1 cellular context compared by ENCODE assay signal in the genomic region with DNA sequence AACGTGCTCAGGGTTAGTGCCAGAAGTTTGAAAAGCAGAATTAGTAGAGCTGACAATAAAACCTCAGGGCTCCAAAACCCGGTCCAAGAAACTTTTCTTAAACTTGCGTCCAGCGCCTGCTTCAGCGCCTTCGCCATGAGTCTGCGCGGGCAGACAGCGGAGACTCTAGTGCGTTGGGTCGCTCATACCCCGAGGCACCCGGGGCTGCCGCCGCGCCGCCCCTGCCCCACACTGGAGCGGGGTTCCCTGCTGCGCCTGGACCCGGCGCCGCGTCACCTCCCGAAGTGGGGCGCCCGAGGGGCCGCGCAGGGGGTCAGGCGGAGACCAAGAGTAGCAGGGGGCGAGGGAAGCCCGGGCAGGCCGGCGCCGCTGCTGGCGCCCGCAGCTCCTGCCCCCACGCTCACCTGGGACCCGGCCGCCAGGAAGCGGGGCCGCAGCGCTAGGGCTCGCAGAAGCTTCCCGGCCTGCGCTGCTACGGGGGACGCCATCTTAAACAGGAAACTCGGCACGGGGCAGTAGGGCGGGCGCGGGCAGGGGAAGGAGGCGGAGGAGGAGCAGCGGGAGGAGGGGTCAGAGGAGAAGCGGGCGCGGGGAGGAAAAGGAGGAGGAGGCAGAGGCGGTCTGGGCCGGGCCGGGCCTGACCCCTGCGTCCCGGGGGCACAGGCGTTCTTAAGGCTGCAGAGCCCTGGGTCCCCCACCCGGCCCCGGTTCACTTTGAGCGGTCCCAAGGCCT.
TF ChIP-seq lines count a peak whose summit lies in the region.

A gene with protein sequence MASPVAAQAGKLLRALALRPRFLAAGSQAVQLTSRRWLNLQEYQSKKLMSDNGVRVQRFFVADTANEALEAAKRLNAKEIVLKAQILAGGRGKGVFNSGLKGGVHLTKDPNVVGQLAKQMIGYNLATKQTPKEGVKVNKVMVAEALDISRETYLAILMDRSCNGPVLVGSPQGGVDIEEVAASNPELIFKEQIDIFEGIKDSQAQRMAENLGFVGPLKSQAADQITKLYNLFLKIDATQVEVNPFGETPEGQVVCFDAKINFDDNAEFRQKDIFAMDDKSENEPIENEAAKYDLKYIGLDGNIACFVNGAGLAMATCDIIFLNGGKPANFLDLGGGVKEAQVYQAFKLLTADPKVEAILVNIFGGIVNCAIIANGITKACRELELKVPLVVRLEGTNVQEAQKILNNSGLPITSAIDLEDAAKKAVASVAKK (minus strand): TSS at position 514 of the 733 bp plus-strand sequence. CDS start 26 bp downstream, at position 488.

TF ChIP-seq in H1, 55 proteins besides CTCF, POLR2A, EP300 and RAD21:
- peak; percentile 90 for TF ChIP-seq PHF8 (conservative IDR thresholded peaks at IDR 0.05; ENCODE audit: low read depth, low read length)
- peak; percentile 51 for TF ChIP-seq SP4 (IDR thresholded peaks at IDR 0.05; ENCODE audit: low read length)
- 0 out of 4 replicates have a peak, but pooled peaks of 1 of the 2 experiments have one; percentile 4 for TF ChIP-seq SIN3A (conservative IDR thresholded peaks at IDR 0.05 in 1 of 2, IDR thresholded peaks at IDR 0.05 in 1 of 2; ENCODE audit: low read depth in 1 of 2, low read length in 2 of 2)
- no peak for TF ChIP-seq BACH1 (IDR thresholded peaks at IDR 0.05; ENCODE audit: low read length)
- peak; percentile 88 for TF ChIP-seq TAF1 (IDR thresholded peaks at IDR 0.05; ENCODE audit: low read depth, low read length)
- peak; percentile 81 for TF ChIP-seq ASH2L (IDR thresholded peaks at IDR 0.05; ENCODE audit: low read length)
- no peak for TF ChIP-seq FOSL1 (IDR thresholded peaks at IDR 0.05; ENCODE audit: insufficient read depth, low read depth, low read length)
- no peak for TF ChIP-seq CBX8 (IDR thresholded peaks at IDR 0.05; ENCODE audit: borderline replicate concordance, low read depth, low read length)
- peak; percentile 85 for TF ChIP-seq TAF7 (optimal IDR thresholded peaks at IDR 0.05; ENCODE audit: borderline replicate concordance, low read depth, low read length)
- TF ChIP-seq, protein P1, sequence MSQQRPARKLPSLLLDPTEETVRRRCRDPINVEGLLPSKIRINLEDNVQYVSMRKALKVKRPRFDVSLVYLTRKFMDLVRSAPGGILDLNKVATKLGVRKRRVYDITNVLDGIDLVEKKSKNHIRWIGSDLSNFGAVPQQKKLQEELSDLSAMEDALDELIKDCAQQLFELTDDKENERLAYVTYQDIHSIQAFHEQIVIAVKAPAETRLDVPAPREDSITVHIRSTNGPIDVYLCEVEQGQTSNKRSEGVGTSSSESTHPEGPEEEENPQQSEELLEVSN (IDR thresholded peaks at IDR 0.05), result peak; percentile 76
- TF ChIP-seq POLR2AphosphoS5 (IDR thresholded peaks at IDR 0.05; ENCODE audit: low read depth, low read length), result peak; percentile 76
- TF ChIP-seq, protein P2, sequence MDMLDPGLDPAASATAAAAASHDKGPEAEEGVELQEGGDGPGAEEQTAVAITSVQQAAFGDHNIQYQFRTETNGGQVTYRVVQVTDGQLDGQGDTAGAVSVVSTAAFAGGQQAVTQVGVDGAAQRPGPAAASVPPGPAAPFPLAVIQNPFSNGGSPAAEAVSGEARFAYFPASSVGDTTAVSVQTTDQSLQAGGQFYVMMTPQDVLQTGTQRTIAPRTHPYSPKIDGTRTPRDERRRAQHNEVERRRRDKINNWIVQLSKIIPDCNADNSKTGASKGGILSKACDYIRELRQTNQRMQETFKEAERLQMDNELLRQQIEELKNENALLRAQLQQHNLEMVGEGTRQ (IDR thresholded peaks at IDR 0.05; ENCODE audit: low read length), result no peak
- no peak for TF ChIP-seq JUND (IDR thresholded peaks at IDR 0.05; ENCODE audit: low read length)
- TF ChIP-seq YY1 (IDR thresholded peaks at IDR 0.05; ENCODE audit: low read depth, low read length), result peak; percentile 95
- peak; percentile 92 for TF ChIP-seq KDM4A (IDR thresholded peaks at IDR 0.05; ENCODE audit: low read depth, low read length, severe bottlenecking)
- TF ChIP-seq TBP (IDR thresholded peaks at IDR 0.05; ENCODE audit: low read depth, low read length), result peak; percentile 71; the same call in 1 of the 2 replicates
- TF ChIP-seq, protein P3, sequence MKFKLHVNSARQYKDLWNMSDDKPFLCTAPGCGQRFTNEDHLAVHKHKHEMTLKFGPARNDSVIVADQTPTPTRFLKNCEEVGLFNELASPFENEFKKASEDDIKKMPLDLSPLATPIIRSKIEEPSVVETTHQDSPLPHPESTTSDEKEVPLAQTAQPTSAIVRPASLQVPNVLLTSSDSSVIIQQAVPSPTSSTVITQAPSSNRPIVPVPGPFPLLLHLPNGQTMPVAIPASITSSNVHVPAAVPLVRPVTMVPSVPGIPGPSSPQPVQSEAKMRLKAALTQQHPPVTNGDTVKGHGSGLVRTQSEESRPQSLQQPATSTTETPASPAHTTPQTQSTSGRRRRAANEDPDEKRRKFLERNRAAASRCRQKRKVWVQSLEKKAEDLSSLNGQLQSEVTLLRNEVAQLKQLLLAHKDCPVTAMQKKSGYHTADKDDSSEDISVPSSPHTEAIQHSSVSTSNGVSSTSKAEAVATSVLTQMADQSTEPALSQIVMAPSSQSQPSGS (IDR thresholded peaks at IDR 0.05; ENCODE audit: low read length), result 0 out of 2 replicates have a peak, but pooled peaks have one; percentile 39
TF ChIP-seq in H1: peak in this region for 12.
